In the genomic region with DNA sequence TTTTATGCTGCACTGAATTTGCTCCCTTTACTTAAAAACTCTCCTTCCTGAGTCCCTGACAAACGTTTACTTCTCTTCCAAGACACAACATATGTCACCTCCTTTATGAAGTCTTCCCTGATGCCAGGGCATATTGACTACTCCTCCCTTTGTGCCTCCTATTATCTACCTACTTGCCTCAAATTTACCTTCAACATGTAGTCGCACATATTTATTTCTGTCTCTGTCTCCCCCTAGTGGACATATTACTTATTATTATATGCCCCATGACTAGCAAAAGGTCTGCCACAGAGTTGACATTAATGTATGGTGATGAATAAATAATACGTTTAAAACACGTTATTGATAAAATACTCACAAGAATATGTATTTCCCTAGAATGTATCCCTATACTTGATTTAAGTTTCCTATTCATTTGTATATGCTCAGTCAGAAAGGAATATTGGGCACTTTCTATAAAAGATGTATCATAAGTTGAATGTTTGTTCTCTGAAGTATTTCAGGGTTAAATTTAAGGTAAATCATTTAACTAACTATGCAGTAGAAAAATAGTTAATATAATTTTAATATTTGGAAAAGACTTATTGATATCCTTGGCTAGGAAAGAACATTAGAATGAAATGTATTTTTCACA, we compare ENCODE assay signal across 8 cellular contexts.
A peak's percentile ranks its signal among the peaks of the same experiment; 100 is the strongest.
DNase-seq lines count a peak whose midpoint lies in the region; ATAC-seq and TF ChIP-seq lines count a peak whose summit lies in the region.

No MANE protein-coding gene starts in this region.

- ATAC-seq in GM21390 (IDR thresholded peaks at IDR 0.05; ENCODE audit: unreplicated experiment) (peak; percentile 88), HG03571 (IDR thresholded peaks at IDR 0.05; ENCODE audit: unreplicated experiment) (peak; percentile 87)

- no peak overlapping the region for H3K27ac Mint-ChIP-seq in nephron progenitor cell
- H3K27ac Mint-ChIP-seq in CD8-positive, alpha-beta memory T cell: no peak overlapping the region

- no peaks in the 10 kb centered on the region for H3K36me3 ChIP-seq in CD8-positive, alpha-beta memory T cell (ENCODE audit: insufficient read depth, low read length)

- H3K27me3 Mint-ChIP-seq in nephron progenitor cell (ENCODE audit: low read depth, poor library complexity): no peaks in the 10 kb centered on the region
- no peaks in the 10 kb centered on the region for H3K27me3 Mint-ChIP-seq in CD8-positive, alpha-beta memory T cell

- H3K27me3 ChIP-seq in CD8-positive, alpha-beta memory T cell (ENCODE audit: insufficient read depth, low read length, poor library complexity, severe bottlenecking): no peaks in the 10 kb centered on the region

- CTCF ChIA-PET in CD8-positive, alpha-beta memory T cell (lab: Charles Lee): no interaction called here

- no peak overlapping the region for H3K4me3 Mint-ChIP-seq in nephron progenitor cell
- H3K4me3 Mint-ChIP-seq in CD8-positive, alpha-beta memory T cell: no peak overlapping the region

- H3K4me1 Mint-ChIP-seq in nephron progenitor cell: no peaks in the 10 kb centered on the region
- no peaks in the 10 kb centered on the region for H3K4me1 Mint-ChIP-seq in CD8-positive, alpha-beta memory T cell

- TF ChIP-seq CTCF in coronary artery (IDR thresholded peaks at IDR 0.05) (peak; percentile 43), nephron progenitor cell (IDR thresholded peaks at IDR 0.05) (peak; percentile 82)

- no peak overlapping the region for H3K4me3 ChIP-seq in coronary artery
- no peak overlapping the region for H3K4me3 ChIP-seq in CD8-positive, alpha-beta memory T cell (ENCODE audit: low read length)

- no peaks in the 10 kb centered on the region for H3K9me3 ChIP-seq in CD8-positive, alpha-beta memory T cell (ENCODE audit: low read length)

- no peaks in the 10 kb centered on the region for H3K9me3 Mint-ChIP-seq in nephron progenitor cell
- peaks cover 1 to 15% (median 5%) of the 10 kb centered on the region in 5 donors for H3K9me3 Mint-ChIP-seq in CD8-positive, alpha-beta memory T cell

- no peaks in the 10 kb centered on the region for H3K36me3 Mint-ChIP-seq in nephron progenitor cell (ENCODE audit: low read depth)
- H3K36me3 Mint-ChIP-seq in CD8-positive, alpha-beta memory T cell: no peaks in the 10 kb centered on the region

- H3K27ac ChIP-seq in coronary artery: no peak overlapping the region
- no peak overlapping the region for H3K27ac ChIP-seq in CD8-positive, alpha-beta memory T cell (ENCODE audit: low read depth, low read length)

- DNase-seq in DMS53 treated with DMSO at 0.1 percent for 48 hours (lab: John Stamatoyannopoulos, UW; ENCODE audit: unreplicated experiment) (peak; percentile 4), NCI-H82 (lab: John Stamatoyannopoulos, UW) (peak; percentile 94), coronary artery (ENCODE audit: low spot score) (no peak), nephron progenitor cell (peak; percentile 12), HK-2 (ENCODE audit: unreplicated experiment) (no peak)
- no peak for DNase-seq in CD8-positive, alpha-beta memory T cell

- no peaks in the 10 kb centered on the region for H3K4me1 ChIP-seq in CD8-positive, alpha-beta memory T cell (ENCODE audit: insufficient read depth, low read length)

- POLR2A ChIA-PET in CD8-positive, alpha-beta memory T cell (lab: Charles Lee): no interaction called here

Comparison
In these comparisons a context has a peak if more than half of its experiments do, and no peak if none do; other contexts are left out.
1. DNase-seq: peak in DMS53 treated with DMSO at 0.1 percent for 48 hours (single experiment), NCI-H82 (single experiment) and nephron progenitor cell (single experiment); none in coronary artery (single experiment), HK-2 (single experiment) and CD8-positive, alpha-beta memory T cell (0 of 5).